Comparison of ENCODE assay signal across 24 cellular contexts in genomic region chr16:84067640-84068039, GRCh38. TPM values are rescaled to one million over a fixed set of nuclear protein-coding genes. Genes with fewer than 3 reads are reported as not detected.
DNase-seq lines count a peak whose midpoint lies in the region; ATAC-seq and TF ChIP-seq lines count a peak whose summit lies in the region.
"Had no signal": no experiment of that assay in that cellular context is flagged by ENCODE, and none has a peak within 500 bp of the region (broad histone marks: within the 10 kb centered on the region; RNA-seq: fewer than 3 reads in every experiment).

No MANE protein-coding gene starts in this region.

- H3K9me3 Mint-ChIP-seq in CD14-positive monocyte: no peaks in the 10 kb centered on the region
- no peaks in the 10 kb centered on the region for H3K9me3 Mint-ChIP-seq in dendritic cell treated with granulocyte-macrophage colony-stimulating factor and Interleukin-4, amounts not matched to agents 40 ng/mL and 50 ng/mL, for 4 days
- H3K9me3 Mint-ChIP-seq in activated CD8-positive, alpha-beta memory T cell treated with anti-CD3 and anti-CD28 coated beads, Interleukin-2, amount 10 ng/mL, durations not matched to agents 7 days and 5 days (ENCODE audit: low read depth): no peaks in the 10 kb centered on the region
- H3K9me3 Mint-ChIP-seq: CD4-positive, alpha-beta memory T cell; GM23338; H9 had no signal

- dilution Hi-C loops in mammary epithelial cell (cut with HindIII; ENCODE audit: low sequenced_read_pairs): loop anchor here (5.0 kb wide), 1 partner anchor 35 kb away; no protein-coding TSS in a partner anchor

- H3K79me2 ChIP-seq in mammary epithelial cell (ENCODE audit: insufficient read depth, low read length): no peaks in the 10 kb centered on the region

- peaks cover 31% of the 10 kb centered on the region for H3K4me1 Mint-ChIP-seq in CD14-positive monocyte
- H3K4me1 Mint-ChIP-seq in dendritic cell treated with granulocyte-macrophage colony-stimulating factor and Interleukin-4, amounts not matched to agents 40 ng/mL and 50 ng/mL, for 4 days (ENCODE audit: low read depth): peaks cover 46% of the 10 kb centered on the region
- H3K4me1 Mint-ChIP-seq in activated CD8-positive, alpha-beta memory T cell treated with anti-CD3 and anti-CD28 coated beads, Interleukin-2, amount 10 ng/mL, durations not matched to agents 7 days and 5 days: peaks cover 7% of the 10 kb centered on the region

- CTCF ChIA-PET in mammary epithelial cell (lab: Charles Lee; ENCODE audit: low non-redundant PET): no interaction called here
- CTCF ChIA-PET in activated CD8-positive, alpha-beta memory T cell treated with anti-CD3 and anti-CD28 coated beads, Interleukin-2, amount 10 ng/mL, durations not matched to agents 7 days and 5 days (lab: Charles Lee): interaction anchor here (1.4 to 1.7 kb wide), 2 partner anchors 16 to 108 kb away, joined by 4 read pairs; no protein-coding TSS in a partner anchor

- peaks cover 83 to 89% of the 10 kb centered on the region in 2 donors for H3K36me3 Mint-ChIP-seq in CD14-positive monocyte
- peaks cover 88% of the 10 kb centered on the region for H3K36me3 Mint-ChIP-seq in dendritic cell treated with granulocyte-macrophage colony-stimulating factor and Interleukin-4, amounts not matched to agents 40 ng/mL and 50 ng/mL, for 4 days (ENCODE audit: low read depth)
- peaks cover 23% of the 10 kb centered on the region for H3K36me3 Mint-ChIP-seq in activated CD8-positive, alpha-beta memory T cell treated with anti-CD3 and anti-CD28 coated beads, Interleukin-2, amount 10 ng/mL, durations not matched to agents 7 days and 5 days

- peak overlapping the region in 5 of 7 donors; percentile 38 to 97 (median 76) for H3K27ac Mint-ChIP-seq in CD14-positive monocyte
- peak overlapping the region; percentile 90 for H3K27ac Mint-ChIP-seq in dendritic cell treated with granulocyte-macrophage colony-stimulating factor and Interleukin-4, amounts not matched to agents 40 ng/mL and 50 ng/mL, for 4 days
- no peak overlapping the region for H3K27ac Mint-ChIP-seq in activated CD8-positive, alpha-beta memory T cell treated with anti-CD3 and anti-CD28 coated beads, Interleukin-2, amount 10 ng/mL, durations not matched to agents 7 days and 5 days
- H3K27ac Mint-ChIP-seq: GM23338, H9 had no signal

- no peak for TF ChIP-seq CTCF in CD14-positive monocyte (IDR thresholded peaks at IDR 0.05)
- TF ChIP-seq CTCF in neutrophil (IDR thresholded peaks at IDR 0.05): no peak
- TF ChIP-seq CTCF in mammary epithelial cell (conservative IDR thresholded peaks at IDR 0.05 in 1 of 2, IDR thresholded peaks at IDR 0.05 in 1 of 2; ENCODE audit: extremely low read depth in 1 of 2, insufficient read depth in 1 of 2, low read depth in 1 of 2, low read length in 2 of 2): no peak

- no peaks in the 10 kb centered on the region for H3K27me3 ChIP-seq in neutrophil
- no peaks in the 10 kb centered on the region for H3K27me3 ChIP-seq in mammary epithelial cell (ENCODE audit: insufficient read depth, low read length)
- H3K27me3 ChIP-seq: BE2C; BLaER1 treated with 17β-estradiol and CSF1 and Interleukin-3, amounts not matched to agents 10 nM and 100 nM had no signal

- H3K9me3 ChIP-seq in neutrophil: no peaks in the 10 kb centered on the region
- no peaks in the 10 kb centered on the region for H3K9me3 ChIP-seq in mammary epithelial cell (replicated peaks; ENCODE audit: insufficient read depth, low read length)
- H3K9me3 ChIP-seq: A549; BE2C; BLaER1 treated with 17β-estradiol and CSF1 and Interleukin-3, amounts not matched to agents 10 nM and 100 nM had no signal

- peaks cover 0 to 3% (median 0%) of the 10 kb centered on the region in 3 donors for H3K27me3 Mint-ChIP-seq in CD14-positive monocyte (ENCODE audit: low read depth in 3 of 3)
- H3K27me3 Mint-ChIP-seq in dendritic cell treated with granulocyte-macrophage colony-stimulating factor and Interleukin-4, amounts not matched to agents 40 ng/mL and 50 ng/mL, for 4 days: no peaks in the 10 kb centered on the region
- H3K27me3 Mint-ChIP-seq in activated CD8-positive, alpha-beta memory T cell treated with anti-CD3 and anti-CD28 coated beads, Interleukin-2, amount 10 ng/mL, durations not matched to agents 7 days and 5 days: no peaks in the 10 kb centered on the region
- H3K27me3 Mint-ChIP-seq: CD4-positive, alpha-beta memory T cell had no signal

- no peaks in the 10 kb centered on the region for H4K20me1 ChIP-seq in mammary epithelial cell (ENCODE audit: insufficient read depth, low read length)

- H2AFZ ChIP-seq in mammary epithelial cell (ENCODE audit: low read depth, low read length): no peak overlapping the region
- H2AFZ ChIP-seq: GM23338 had no signal

- no peak overlapping the region for H3K4me2 ChIP-seq in mammary epithelial cell (ENCODE audit: insufficient read depth, low read depth, low read length)
- H3K4me2 ChIP-seq: A549, GM23338 had no signal

- ATAC-seq in activated CD8-positive, alpha-beta memory T cell treated with anti-CD3 and anti-CD28 coated beads, Interleukin-2, amount 10 ng/mL, durations not matched to agents 7 days and 5 days: no peak
- ATAC-seq: A549, GM23338, HCT116 had no signal

- H3K4me1 ChIP-seq in neutrophil (ENCODE audit: control insufficient read depth in 1 of 2, insufficient read depth in 1 of 2, low read depth in 1 of 2, low read length in 1 of 2) (peaks cover 23 to 25% of the 10 kb centered on the region in 2 experiments), mammary epithelial cell (ENCODE audit: insufficient read depth, low read length) (no peaks in the 10 kb centered on the region)
- H3K4me1 ChIP-seq: A549, BE2C had no signal

- no peak overlapping the region for H3K9ac ChIP-seq in mammary epithelial cell (ENCODE audit: insufficient read depth, low read length)

- 83% methylated on average over 9 of the region's 9 CpGs for WGBS in mammary epithelial cell (ENCODE audit: low coverage, missing lambda C conversion rate)

- H3K4me3 ChIP-seq in neutrophil (ENCODE audit: low read depth in 1 of 2, low read length in 1 of 2) (no peak overlapping the region), mammary epithelial cell (replicated peaks in 1 of 3; ENCODE audit: insufficient read depth in 1 of 3, low read depth in 2 of 3, low read length in 3 of 3) (no peak overlapping the region)
- H3K4me3 ChIP-seq: A549; BLaER1 treated with 17β-estradiol and CSF1 and Interleukin-3, amounts not matched to agents 10 nM and 100 nM; GM23338 had no signal

- H3K36me3 ChIP-seq in neutrophil (peaks cover 41% of the 10 kb centered on the region), mammary epithelial cell (ENCODE audit: insufficient read depth, low read length) (peaks cover 11% of the 10 kb centered on the region)

- DNase-seq in CD14-positive monocyte (ENCODE audit: low spot score) (no peak), GM03348 (ENCODE audit: low spot score) (no peak), mammary epithelial cell (no peak)
- DNase-seq in activated CD8-positive, alpha-beta memory T cell treated with anti-CD3 and anti-CD28 coated beads, Interleukin-2, amount 10 ng/mL, durations not matched to agents 7 days and 5 days: no peak
- DNase-seq: 8988T; ACHN; AML-193; BE2C; Calu3; CD4-positive, alpha-beta memory T cell; COR-L47; DMS53; DMS79 treated with DMSO at 0.1 percent for 48 hours; GF-D8; H9 had no signal

- in situ Hi-C loops in mammary epithelial cell (cut with MboI; ENCODE audit: low sequenced_read_pairs in 2 of 2): loop anchor here (10.0 to 25.0 kb wide), 2 partner anchors 230 to 243 kb away; no protein-coding TSS in a partner anchor

- H3K27ac ChIP-seq in neutrophil: peak overlapping the region; percentile 88
- H3K27ac ChIP-seq in mammary epithelial cell (ENCODE audit: insufficient read depth, low read depth, low read length): no peak overlapping the region
- H3K27ac ChIP-seq: A549; BLaER1 treated with 17β-estradiol and CSF1 and Interleukin-3, amounts not matched to agents 10 nM and 100 nM had no signal

- no peak overlapping the region for H3K4me3 Mint-ChIP-seq in CD14-positive monocyte
- H3K4me3 Mint-ChIP-seq in dendritic cell treated with granulocyte-macrophage colony-stimulating factor and Interleukin-4, amounts not matched to agents 40 ng/mL and 50 ng/mL, for 4 days: no peak overlapping the region
- H3K4me3 Mint-ChIP-seq in activated CD8-positive, alpha-beta memory T cell treated with anti-CD3 and anti-CD28 coated beads, Interleukin-2, amount 10 ng/mL, durations not matched to agents 7 days and 5 days: no peak overlapping the region
- H3K4me3 Mint-ChIP-seq: CD4-positive, alpha-beta memory T cell; GM23338; H9 had no signal

- BruUV-seq in mammary epithelial cell (replicated peaks; lab: Mats Ljungman, UMichigan): no TSS peak

- intact Hi-C loops in CD14-positive monocyte (cut with micrococcal nuclease): loop anchor here in 1 of 2 donors (5.0 kb wide), 2 partner anchors 35 to 115 kb away; no protein-coding TSS in a partner anchor
- intact Hi-C loops in dendritic cell treated with granulocyte-macrophage colony-stimulating factor and Interleukin-4, amounts not matched to agents 40 ng/mL and 50 ng/mL, for 4 days (cut with micrococcal nuclease): loop anchor here (2.0 to 10.0 kb wide), 2 partner anchors 49 to 107 kb away; partner anchors contain the start of gene MBTPS1
- intact Hi-C loops in mammary epithelial cell (cut with micrococcal nuclease): no loop called here

RNA-seq across cellular contexts. Expression of gene SLC38A8, which starts 25.0 kb away (rescaled TPM):
- polyA plus RNA-seq in CD14-positive monocyte (not detected), mammary epithelial cell (not detected)
- not detected for total RNA-seq in mammary epithelial cell
- polyA minus RNA-seq in mammary epithelial cell: not detected
- not detected for total RNA-seq in activated CD8-positive, alpha-beta memory T cell treated with anti-CD3 and anti-CD28 coated beads, Interleukin-2, amount 10 ng/mL, durations not matched to agents 7 days and 5 days
- total RNA-seq: Calu3; CD4-positive, alpha-beta memory T cell; Daoy; G401; GM23338; H4 had no signal
- polyA plus RNA-seq: A549; CD4-positive, alpha-beta memory T cell; GM23338 had no signal

RNA-seq across cellular contexts. Expression of gene MBTPS1, which starts 49.1 kb away (rescaled TPM):
- polyA plus RNA-seq in CD14-positive monocyte (10 to 100 TPM; 26.4 to 28.0 TPM), mammary epithelial cell (48.8 TPM)
- total RNA-seq in mammary epithelial cell: 100 to 1,000 TPM in 1 of 2 donors, 10 to 100 TPM in 1; 65.0 to 101 TPM
- polyA minus RNA-seq in mammary epithelial cell: 146 TPM
- total RNA-seq in activated CD8-positive, alpha-beta memory T cell treated with anti-CD3 and anti-CD28 coated beads, Interleukin-2, amount 10 ng/mL, durations not matched to agents 7 days and 5 days: 10 to 100 TPM; 56.1 to 57.8 TPM
